Comparison of ENCODE assay signal across 25 cellular contexts in the genomic region with DNA sequence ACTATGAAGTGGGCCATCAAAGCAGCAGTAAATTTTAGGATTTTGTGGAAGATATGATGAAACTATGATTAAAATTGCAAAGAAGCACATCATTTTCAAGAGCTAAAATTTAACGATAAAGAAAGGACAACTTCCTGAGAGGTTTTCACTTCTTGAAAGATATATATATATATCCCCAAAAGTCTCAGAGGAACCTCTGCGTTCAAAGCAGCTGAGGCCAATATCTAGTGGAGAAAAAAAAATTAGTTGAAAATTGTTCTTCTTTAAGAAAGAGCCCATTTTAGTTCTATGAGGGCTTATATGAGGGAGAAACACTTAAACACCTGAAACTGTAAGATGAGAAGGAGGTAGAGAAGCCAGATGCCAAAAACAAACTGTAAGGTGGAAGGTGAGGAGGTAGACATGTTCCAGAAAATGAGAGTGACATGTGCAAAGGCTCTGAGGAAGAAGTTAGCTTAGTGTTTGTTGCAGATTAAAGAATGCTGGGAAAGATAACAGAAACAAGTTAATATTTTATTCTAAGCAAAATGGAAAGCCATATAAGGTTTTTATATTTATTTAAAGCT.
DNase-seq lines count a peak whose midpoint lies in the region; ATAC-seq lines count a peak whose summit lies in the region.
"Had no signal": no experiment of that assay in that cellular context is flagged by ENCODE, and none has a peak within 500 bp of the region (broad histone marks: within the 10 kb centered on the region; RNA-seq: fewer than 3 reads in every experiment).

No MANE protein-coding gene starts in this region.

- peak overlapping the region in 4 of 6 donors; percentile 57 to 88 (median 83) for H3K27ac Mint-ChIP-seq in naive B cell
- H3K27ac Mint-ChIP-seq: activated naive CD8-positive, alpha-beta T cell treated with anti-CD3 and anti-CD28 coated beads, Interleukin-2, amount 10 ng/mL, durations not matched to agents 7 days and 5 days; activated T-cell treated with anti-CD3 and anti-CD28 coated beads, Interleukin-2, amount 50 U/mL, for 24 hours; GM23338; nephron progenitor cell; stimulated activated effector memory CD8-positive, alpha-beta T cell treated with anti-CD3 and anti-CD28 coated beads, Interleukin-12 subunit alpha, Interleukin-12 subunit beta, amount 100 ng/mL, for 72 hours; type B pancreatic cell had no signal

- intact Hi-C loops in left ventricle myocardium superior (cut with micrococcal nuclease) = no loop called here

- H3K4me3 Mint-ChIP-seq in naive B cell = peak overlapping the region in 5 of 8 donors; percentile 10 to 54 (median 44)
- H3K4me3 Mint-ChIP-seq: activated naive CD8-positive, alpha-beta T cell treated with anti-CD3 and anti-CD28 coated beads, Interleukin-2, amount 10 ng/mL, durations not matched to agents 7 days and 5 days; activated T-cell treated with anti-CD3 and anti-CD28 coated beads, Interleukin-2, amount 50 U/mL, for 24 hours; GM23338; nephron progenitor cell; stimulated activated effector memory CD8-positive, alpha-beta T cell treated with anti-CD3 and anti-CD28 coated beads, Interleukin-12 subunit alpha, Interleukin-12 subunit beta, amount 100 ng/mL, for 72 hours; type B pancreatic cell had no signal

- H3K36me3 Mint-ChIP-seq in naive B cell = no peaks in the 10 kb centered on the region
- H3K36me3 Mint-ChIP-seq: activated naive CD8-positive, alpha-beta T cell treated with anti-CD3 and anti-CD28 coated beads, Interleukin-2, amount 10 ng/mL, durations not matched to agents 7 days and 5 days; stimulated activated effector memory CD8-positive, alpha-beta T cell treated with anti-CD3 and anti-CD28 coated beads, Interleukin-12 subunit alpha, Interleukin-12 subunit beta, amount 100 ng/mL, for 72 hours; type B pancreatic cell had no signal

- peak; percentile 75 for ATAC-seq in GM18511 (IDR thresholded peaks at IDR 0.05; ENCODE audit: unreplicated experiment)
- ATAC-seq in HG02623 (IDR thresholded peaks at IDR 0.05; ENCODE audit: unreplicated experiment) = peak; percentile 47
- ATAC-seq in naive B cell (ENCODE audit: low read depth in 2 of 2) = no peak
- ATAC-seq in left ventricle myocardium superior = no peak
- ATAC-seq: gastrocnemius medialis; GM23338; stimulated activated effector memory CD8-positive, alpha-beta T cell treated with anti-CD3 and anti-CD28 coated beads, Interleukin-12 subunit alpha, Interleukin-12 subunit beta, amount 100 ng/mL, for 72 hours had no signal

- peaks cover 0 to 9% (median 0%) of the 10 kb centered on the region in 7 donors for H3K9me3 Mint-ChIP-seq in naive B cell
- H3K9me3 Mint-ChIP-seq: activated naive CD8-positive, alpha-beta T cell treated with anti-CD3 and anti-CD28 coated beads, Interleukin-2, amount 10 ng/mL, durations not matched to agents 7 days and 5 days; GM23338; nephron progenitor cell; stimulated activated effector memory CD8-positive, alpha-beta T cell treated with anti-CD3 and anti-CD28 coated beads, Interleukin-12 subunit alpha, Interleukin-12 subunit beta, amount 100 ng/mL, for 72 hours; type B pancreatic cell had no signal

- peaks cover 16 to 21% (median 20%) of the 10 kb centered on the region in 3 donors for H3K4me1 Mint-ChIP-seq in naive B cell
- H3K4me1 Mint-ChIP-seq: activated naive CD8-positive, alpha-beta T cell treated with anti-CD3 and anti-CD28 coated beads, Interleukin-2, amount 10 ng/mL, durations not matched to agents 7 days and 5 days; nephron progenitor cell; stimulated activated effector memory CD8-positive, alpha-beta T cell treated with anti-CD3 and anti-CD28 coated beads, Interleukin-12 subunit alpha, Interleukin-12 subunit beta, amount 100 ng/mL, for 72 hours had no signal

- no peaks in the 10 kb centered on the region for H3K27me3 Mint-ChIP-seq in naive B cell
- H3K27me3 Mint-ChIP-seq: activated naive CD8-positive, alpha-beta T cell treated with anti-CD3 and anti-CD28 coated beads, Interleukin-2, amount 10 ng/mL, durations not matched to agents 7 days and 5 days; activated T-cell treated with anti-CD3 and anti-CD28 coated beads, Interleukin-2, amount 50 U/mL, for 24 hours; type B pancreatic cell had no signal

- DNase-seq in NCI-H2171 (lab: John Stamatoyannopoulos, UW) = peak; percentile 18
- DNase-seq in naive B cell = no peak
- DNase-seq in left ventricle myocardium superior = no peak
- DNase-seq in HuH-7.5 (ENCODE audit: low spot score) = no peak
- DNase-seq in NCI-H1436 treated with DMSO at 0.1 percent for 48 hours (lab: John Stamatoyannopoulos, UW) = no peak
- DNase-seq: activated CD4-positive, alpha-beta T cell treated with anti-CD3 and anti-CD28 coated beads, Interleukin-2, amount 50 U/mL, for 1 hour; activated CD4-positive, CD25-positive, alpha-beta regulatory T cell; activated effector memory CD4-positive, alpha-beta T cell treated with anti-CD3 and anti-CD28 coated beads, Interleukin-2, amount 50 U/mL, for 16 hours; activated naive CD8-positive, alpha-beta T cell treated with anti-CD3 and anti-CD28 coated beads, Interleukin-2, amount 10 ng/mL, durations not matched to agents 7 days and 5 days; activated T-cell treated with anti-CD3 and anti-CD28 coated beads, Interleukin-2, amount 50 U/mL, for 24 hours; aorta; Caco-2; gastrocnemius medialis; KG1; MG63; NCI-H1436; NCI-H2081 treated with DMSO at 0.1 percent for 48 hours; nephron progenitor cell; OCI-M1; stimulated activated CD4-positive, alpha-beta T cell treated with anti-CD3 and anti-CD28 coated beads, Interleukin-15, amount 100 ng/mL, for 24 hours had no signal

Comparison
In these comparisons a context has a peak if more than half of its experiments do, and no peak if none do; other contexts are left out.
1. ATAC-seq: peak in GM18511 (single experiment) and HG02623 (single experiment); none in naive B cell (0 of 2) and left ventricle myocardium superior (single experiment).